Comparison of ENCODE assay signal across 8 cellular contexts in genomic region chr1:201982082-201982922, GRCh38. TPM values are rescaled to one million over a fixed set of nuclear protein-coding genes. Genes with fewer than 3 reads are reported as not detected.
DNase-seq lines count a peak whose midpoint lies in the region; ATAC-seq and TF ChIP-seq lines count a peak whose summit lies in the region.

RNPEP (plus strand) TSS chr1:201982648; CDS start chr1:201982667, 19 bp downstream.

- H3K9ac ChIP-seq in trophoblast cell (ENCODE audit: low read length): peak within 1 kb of the TSS; percentile 83

- peak within 1 kb of the TSS; percentile 86 for H4K91ac ChIP-seq in trophoblast cell (ENCODE audit: low read depth, low read length)

- H3K4me3 ChIP-seq in trophoblast cell (ENCODE audit: low read depth, low read length): peak within 1 kb of the TSS; percentile 94
- peak within 1 kb of the TSS; percentile 80 to 95 (median 90) for H3K4me3 ChIP-seq in tibial nerve

- H3K27ac ChIP-seq in trophoblast cell (ENCODE audit: low read depth, low read length) (peak within 1 kb of the TSS; percentile 80), tibial nerve (peak within 1 kb of the TSS; percentile 75 to 95 (median 91))

- TF ChIP-seq POLR2A in tibial nerve (IDR thresholded peaks at IDR 0.05): peak; percentile 54 to 71

- H3K4me2 ChIP-seq in trophoblast cell (ENCODE audit: low read length): peak within 1 kb of the TSS; percentile 89

- H2AK5ac ChIP-seq in trophoblast cell (ENCODE audit: low read length): peak within 1 kb of the TSS; percentile 1

- peaks cover 13% of the 10 kb centered on the region for H3K27me3 Mint-ChIP-seq in activated naive CD8-positive, alpha-beta T cell treated with anti-CD3 and anti-CD28 coated beads, Interleukin-2, amount 10 ng/mL, durations not matched to agents 7 days and 5 days

- no peak within 1 kb of the TSS for H3K23ac ChIP-seq in trophoblast cell (ENCODE audit: low read length)

- peak within 1 kb of the TSS; percentile 87 for H2AFZ ChIP-seq in trophoblast cell (ENCODE audit: insufficient read depth, low read length, poor library complexity)

- no peak for TF ChIP-seq EP300 in tibial nerve (IDR thresholded peaks at IDR 0.05)

- no peaks in the 10 kb centered on the region for H3K9me3 Mint-ChIP-seq in activated naive CD8-positive, alpha-beta T cell treated with anti-CD3 and anti-CD28 coated beads, Interleukin-2, amount 10 ng/mL, durations not matched to agents 7 days and 5 days

- H3K9me3 ChIP-seq in trophoblast cell (ENCODE audit: insufficient read depth, low read depth, low read length) (no peaks in the 10 kb centered on the region), tibial nerve (no peaks in the 10 kb centered on the region)

- H3K36me3 ChIP-seq in trophoblast cell (ENCODE audit: control insufficient read depth in 1 of 2, insufficient read depth in 2 of 2, low read length in 2 of 2) (no peaks in the 10 kb centered on the region), tibial nerve (no peaks in the 10 kb centered on the region)

- H3K27ac Mint-ChIP-seq in activated naive CD8-positive, alpha-beta T cell treated with anti-CD3 and anti-CD28 coated beads, Interleukin-2, amount 10 ng/mL, durations not matched to agents 7 days and 5 days: peak within 1 kb of the TSS; percentile 92

- H3K14ac ChIP-seq in trophoblast cell (ENCODE audit: low read length): peak within 1 kb of the TSS; percentile 57

- DNase-seq in DMS53 treated with DMSO at 0.1 percent for 48 hours (lab: John Stamatoyannopoulos, UW; ENCODE audit: unreplicated experiment): peak; percentile 49
- DNase-seq in HUDEP-2 (lab: John Stamatoyannopoulos, UW; ENCODE audit: unreplicated experiment in 76 of 76): peak in 42 of 76 experiments; percentile 6 to 69 (median 40)
- DNase-seq in SKM-1 (lab: John Stamatoyannopoulos, UW; ENCODE audit: unreplicated experiment): peak; percentile 65
- peak; percentile 82 for DNase-seq in activated naive CD8-positive, alpha-beta T cell treated with anti-CD3 and anti-CD28 coated beads, Interleukin-2, amount 10 ng/mL, durations not matched to agents 7 days and 5 days
- peak; percentile 87 for DNase-seq in Right ventricle myocardium superior
- DNase-seq in trophoblast cell: peak; percentile 37 to 73
- DNase-seq in tibial nerve (ENCODE audit: low spot score in 2 of 2): peak; percentile 56 to 62

- ATAC-seq in GM21381 (IDR thresholded peaks at IDR 0.05; ENCODE audit: unreplicated experiment) (peak; percentile 88), Right ventricle myocardium superior (ENCODE audit: poor library complexity) (peak; percentile 91)
- ATAC-seq in activated naive CD8-positive, alpha-beta T cell treated with anti-CD3 and anti-CD28 coated beads, Interleukin-2, amount 10 ng/mL, durations not matched to agents 7 days and 5 days (ENCODE audit: low read depth): peak; percentile 78

- peaks cover 6% of the 10 kb centered on the region for H3K79me1 ChIP-seq in trophoblast cell (ENCODE audit: low read length)

- H4K12ac ChIP-seq in trophoblast cell (ENCODE audit: low read depth, low read length): peak within 1 kb of the TSS; percentile 84

- peaks cover 18% of the 10 kb centered on the region for H3K4me1 Mint-ChIP-seq in activated naive CD8-positive, alpha-beta T cell treated with anti-CD3 and anti-CD28 coated beads, Interleukin-2, amount 10 ng/mL, durations not matched to agents 7 days and 5 days

- H4K8ac ChIP-seq in trophoblast cell (ENCODE audit: low read depth, low read length): peak within 1 kb of the TSS; percentile 98

- H3K27me3 ChIP-seq in trophoblast cell (ENCODE audit: insufficient read depth, low read length): no peaks in the 10 kb centered on the region
- no peaks in the 10 kb centered on the region for H3K27me3 ChIP-seq in tibial nerve

- peak within 1 kb of the TSS; percentile 99 for H3K4me3 Mint-ChIP-seq in activated naive CD8-positive, alpha-beta T cell treated with anti-CD3 and anti-CD28 coated beads, Interleukin-2, amount 10 ng/mL, durations not matched to agents 7 days and 5 days

- WGBS in trophoblast cell (ENCODE audit: extremely low coverage, insufficient coverage, insufficient read length): no CpG with 5 or more reads among the region's 69 CpGs
- 11 to 17% methylated on average over 17 to 26 of the region's 69 CpGs for WGBS in tibial nerve, 2 donors

- peak within 1 kb of the TSS; percentile 65 for H3K18ac ChIP-seq in trophoblast cell (ENCODE audit: low read length)

- no peak within 1 kb of the TSS for H2BK12ac ChIP-seq in trophoblast cell (ENCODE audit: low read length)

- H3K4ac ChIP-seq in trophoblast cell (ENCODE audit: low read depth, low read length): peak within 1 kb of the TSS; percentile 41

- TF ChIP-seq CTCF in tibial nerve (IDR thresholded peaks at IDR 0.05): no peak

- POLR2A ChIA-PET in activated naive CD8-positive, alpha-beta T cell treated with anti-CD3 and anti-CD28 coated beads, Interleukin-2, amount 10 ng/mL, durations not matched to agents 7 days and 5 days (lab: Charles Lee): interaction anchor here (0.9 to 1.5 kb wide), 6 partner anchors 10 to 945 kb away, joined by 3 to 8 read pairs (median 4); partner anchors contain the start of genes KLHL12 and TIMM17A

- H3K36me3 Mint-ChIP-seq in activated naive CD8-positive, alpha-beta T cell treated with anti-CD3 and anti-CD28 coated beads, Interleukin-2, amount 10 ng/mL, durations not matched to agents 7 days and 5 days: peaks cover 3% of the 10 kb centered on the region

- peak within 1 kb of the TSS; percentile 1 for H2BK5ac ChIP-seq in trophoblast cell (ENCODE audit: low read depth, low read length, poor library complexity)

- intact Hi-C loops in Right ventricle myocardium superior (cut with DNase I): no loop called here

- peaks cover 11% of the 10 kb centered on the region for H3K79me2 ChIP-seq in trophoblast cell (ENCODE audit: control insufficient read depth, insufficient read depth, low read length, poor library complexity)

- H3K4me1 ChIP-seq in trophoblast cell (ENCODE audit: control insufficient read depth in 1 of 2, insufficient read depth in 2 of 2, low read length in 2 of 2) (peaks cover 2 to 4% of the 10 kb centered on the region in 2 experiments), tibial nerve (peaks cover 0 to 37% (median 8%) of the 10 kb centered on the region in 4 donors)

- peak within 1 kb of the TSS; percentile 54 for H2BK120ac ChIP-seq in trophoblast cell (ENCODE audit: insufficient read depth, low read length, poor library complexity)

RNA-seq across cellular contexts. Expression of gene RNPEP, which starts in this region (rescaled TPM):
- 10 to 100 TPM; 33.7 TPM for total RNA-seq in activated naive CD8-positive, alpha-beta T cell treated with anti-CD3 and anti-CD28 coated beads, Interleukin-2, amount 10 ng/mL, durations not matched to agents 7 days and 5 days
- total RNA-seq in Right ventricle myocardium superior: 15.4 TPM
- 43.6 and 45.1 TPM in 2 replicates for polyA plus RNA-seq in trophoblast cell (2013)
- total RNA-seq in tibial nerve: 100 to 1,000 TPM; 107 to 168 (median 135) TPM

Comparison
In these comparisons a context has a peak if more than half of its experiments do, and no peak if none do; other contexts are left out.
1. Peak in every context shown above with its lines: DNase-seq, ATAC-seq, H3K4me3 ChIP-seq and H3K27ac ChIP-seq.